In the genomic region with DNA sequence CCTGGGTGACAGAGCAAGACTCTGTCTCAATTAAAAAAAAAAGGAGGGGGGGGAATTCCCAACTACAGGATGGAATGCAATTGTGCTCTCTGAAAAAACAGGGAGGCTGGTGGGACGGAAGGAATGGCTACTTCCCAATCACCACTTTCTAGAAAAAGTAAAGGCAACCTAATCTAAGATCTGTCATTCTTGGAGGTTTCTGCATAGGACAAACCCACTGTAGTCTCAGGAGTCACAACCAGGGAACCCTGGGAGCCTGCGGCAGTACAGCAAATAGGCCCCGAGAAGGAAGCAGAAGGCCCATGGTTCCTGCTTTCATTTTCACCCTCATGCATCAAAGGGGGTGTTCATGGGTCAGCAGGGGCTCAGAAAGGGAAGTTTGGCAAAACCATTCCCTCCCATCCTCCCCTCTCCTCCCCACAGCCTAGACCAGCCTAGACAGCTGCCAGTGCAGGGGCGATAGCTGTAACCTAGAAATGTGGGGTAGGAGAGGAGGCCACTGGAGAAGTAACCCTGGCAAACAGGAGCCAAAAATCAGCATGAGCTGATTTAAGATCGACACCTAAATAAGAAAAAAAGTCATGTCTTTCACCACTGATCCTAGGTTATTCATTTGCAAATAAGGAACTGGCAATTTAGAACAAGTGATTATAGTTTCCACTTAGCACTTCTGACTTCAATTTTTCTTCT, we compare ENCODE assay signal across 9 cellular contexts. TPM values are rescaled to one million over a fixed set of nuclear protein-coding genes. Genes with fewer than 3 reads are reported as not detected.
DNase-seq lines count a peak whose midpoint lies in the region; ATAC-seq, FAIRE-seq and TF ChIP-seq lines count a peak whose summit lies in the region.
"Had no signal": no experiment of that assay in that cellular context is flagged by ENCODE, and none has a peak within 500 bp of the region (broad histone marks: within the 10 kb centered on the region; RNA-seq: fewer than 3 reads in every experiment).

No MANE protein-coding gene starts in this region.

- peaks cover 18% of the 10 kb centered on the region for H3K9me3 Mint-ChIP-seq in activated CD4-positive, alpha-beta T cell treated with anti-CD3 and anti-CD28 coated beads, Interleukin-2, amount 10 ng/mL, durations not matched to agents 7 days and 5 days

- ATAC-seq in HG02981 (IDR thresholded peaks at IDR 0.05; ENCODE audit: unreplicated experiment), result peak; percentile 73
- ATAC-seq: gastrocnemius medialis had no signal

- CTCF ChIA-PET in activated CD4-positive, alpha-beta T cell treated with anti-CD3 and anti-CD28 coated beads, Interleukin-2, amount 10 ng/mL, durations not matched to agents 7 days and 5 days (lab: Charles Lee), result interaction anchor here (1.0 to 2.8 kb wide), 4 partner anchors 13 to 93 kb away, joined by 3 to 12 read pairs (median 3); no protein-coding TSS in a partner anchor

- H3K4me3 Mint-ChIP-seq in activated CD4-positive, alpha-beta T cell treated with anti-CD3 and anti-CD28 coated beads, Interleukin-2, amount 10 ng/mL, durations not matched to agents 7 days and 5 days, result peak overlapping the region; percentile 60

- H3K27ac Mint-ChIP-seq in activated CD4-positive, alpha-beta T cell treated with anti-CD3 and anti-CD28 coated beads, Interleukin-2, amount 10 ng/mL, durations not matched to agents 7 days and 5 days, result peak overlapping the region; percentile 95

- FAIRE-seq in H54 (lab: Jason Lieb, UNC), result no peak

- H3K27me3 Mint-ChIP-seq in activated CD4-positive, alpha-beta T cell treated with anti-CD3 and anti-CD28 coated beads, Interleukin-2, amount 10 ng/mL, durations not matched to agents 7 days and 5 days, result no peaks in the 10 kb centered on the region

- POLR2A ChIA-PET in activated CD4-positive, alpha-beta T cell treated with anti-CD3 and anti-CD28 coated beads, Interleukin-2, amount 10 ng/mL, durations not matched to agents 7 days and 5 days (lab: Charles Lee), result interaction anchor here (0.7 kb wide), 1 partner anchor 178 kb away, joined by 3 read pairs; no protein-coding TSS in a partner anchor

- H3K4me1 Mint-ChIP-seq in activated CD4-positive, alpha-beta T cell treated with anti-CD3 and anti-CD28 coated beads, Interleukin-2, amount 10 ng/mL, durations not matched to agents 7 days and 5 days, result peaks cover 25% of the 10 kb centered on the region

- TF ChIP-seq POLR2A in H54 (IDR thresholded peaks at IDR 0.05; ENCODE audit: low read depth, low read length), result no peak

- DNase-seq in activated CD4-positive, alpha-beta T cell treated with anti-CD3 and anti-CD28 coated beads, Interleukin-2, amount 10 ng/mL, durations not matched to agents 7 days and 5 days, result peak; percentile 43
- DNase-seq in activated CD4-positive, alpha-beta T cell treated with anti-CD3 and anti-CD28 coated beads for 1 hour, result no peak
- DNase-seq in UCSD-AML1 (lab: John Stamatoyannopoulos, UW; ENCODE audit: unreplicated experiment) (peak; percentile 20), medulla oblongata (ENCODE audit: extremely low spot score) (peak; percentile 87), NCI-H526 treated with DMSO at 0.1 percent for 48 hours (lab: John Stamatoyannopoulos, UW) (no peak), NCI-H774 (lab: John Stamatoyannopoulos, UW) (no peak), H54 (ENCODE audit: insufficient read length, low spot score) (no peak)

- peaks cover 62% of the 10 kb centered on the region for H3K36me3 Mint-ChIP-seq in activated CD4-positive, alpha-beta T cell treated with anti-CD3 and anti-CD28 coated beads, Interleukin-2, amount 10 ng/mL, durations not matched to agents 7 days and 5 days (ENCODE audit: low read depth)

RNA-seq across cellular contexts. Expression of a gene that starts 48.0 kb away (rescaled TPM):
- total RNA-seq in activated CD4-positive, alpha-beta T cell treated with anti-CD3 and anti-CD28 coated beads, Interleukin-2, amount 10 ng/mL, durations not matched to agents 7 days and 5 days, result 10 to 100 TPM; 70.2 to 74.6 TPM

Comparison
In these comparisons a context has a peak if more than half of its experiments do, and no peak if none do; other contexts are left out.
1. DNase-seq: peak in activated CD4-positive, alpha-beta T cell treated with anti-CD3 and anti-CD28 coated beads, Interleukin-2, amount 10 ng/mL, durations not matched to agents 7 days and 5 days (single experiment), UCSD-AML1 (single experiment) and medulla oblongata (single experiment); none in activated CD4-positive, alpha-beta T cell treated with anti-CD3 and anti-CD28 coated beads for 1 hour (single experiment), NCI-H526 treated with DMSO at 0.1 percent for 48 hours (single experiment), NCI-H774 (single experiment) and H54 (single experiment).